In the genomic region with DNA sequence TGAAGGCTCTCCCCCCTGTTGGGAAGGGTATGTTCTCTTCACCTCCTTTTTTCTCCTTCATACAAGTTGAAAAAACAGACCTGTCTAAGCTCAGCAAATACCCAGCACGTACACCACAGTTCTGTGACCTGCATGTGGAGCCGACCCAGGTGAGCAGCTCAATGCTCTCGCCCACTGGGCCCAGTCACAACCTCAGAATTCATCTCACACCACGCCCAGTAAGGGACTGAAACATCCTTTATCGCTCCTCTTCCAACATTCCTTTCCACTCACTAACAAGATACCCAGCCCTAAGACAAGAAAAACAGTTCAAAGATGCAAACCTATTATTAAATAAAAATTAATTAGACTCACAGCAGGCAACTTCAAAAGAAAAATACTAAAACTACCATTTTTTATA, we compare ENCODE assay signal across 30 cellular contexts.
DNase-seq lines count a peak whose midpoint lies in the region; ATAC-seq and TF ChIP-seq lines count a peak whose summit lies in the region.
"Had no signal": no experiment of that assay in that cellular context is flagged by ENCODE, and none has a peak within 500 bp of the region (broad histone marks: within the 10 kb centered on the region; RNA-seq: fewer than 3 reads in every experiment).

No MANE protein-coding gene starts in this region.

- H2BK5ac ChIP-seq in mesendoderm (ENCODE audit: low read length) = no peak overlapping the region

- no peak overlapping the region for H3K18ac ChIP-seq in mesendoderm (ENCODE audit: low read length)

- peaks cover 39% of the 10 kb centered on the region for H3K4me1 ChIP-seq in mammary epithelial cell (ENCODE audit: insufficient read depth, low read length)
- no peaks in the 10 kb centered on the region for H3K4me1 ChIP-seq in breast epithelium
- peaks cover 2% of the 10 kb centered on the region for H3K4me1 ChIP-seq in mesendoderm (ENCODE audit: control insufficient read depth, low read depth, low read length)
- H3K4me1 ChIP-seq in lower lobe of right lung = peaks cover 25% of the 10 kb centered on the region
- H3K4me1 ChIP-seq: prostate gland had no signal

- no peak overlapping the region for H3K23ac ChIP-seq in mesendoderm (ENCODE audit: low read length)

- H2BK120ac ChIP-seq in mesendoderm (ENCODE audit: low read depth, low read length) = no peak overlapping the region

- H3K79me1 ChIP-seq in mesendoderm (ENCODE audit: low read length) = no peaks in the 10 kb centered on the region

- CTCF ChIA-PET in mammary epithelial cell (lab: Charles Lee; ENCODE audit: low non-redundant PET) = no interaction called here

- 2% methylated on average over 5 of the region's 5 CpGs for WGBS in mammary epithelial cell (ENCODE audit: low coverage, missing lambda C conversion rate)
- no CpG with 5 or more reads among the region's 5 CpGs for WGBS in mesendoderm (ENCODE audit: extremely low coverage, insufficient coverage, low lambda C conversion rate)

- in situ Hi-C loops in mammary epithelial cell (cut with MboI; ENCODE audit: low sequenced_read_pairs in 2 of 2) = no loop called here

- dilution Hi-C loops in mammary epithelial cell (cut with HindIII; ENCODE audit: low sequenced_read_pairs) = no loop called here

- TF ChIP-seq CTCF in mammary epithelial cell (conservative IDR thresholded peaks at IDR 0.05 in 1 of 2, IDR thresholded peaks at IDR 0.05 in 1 of 2; ENCODE audit: extremely low read depth in 1 of 2, insufficient read depth in 1 of 2, low read depth in 1 of 2, low read length in 2 of 2) (no peak), breast epithelium (IDR thresholded peaks at IDR 0.05) (no peak), epithelial cell of esophagus (IDR thresholded peaks at IDR 0.05; ENCODE audit: insufficient read depth, low read depth, low read length, missing control alignments) (no peak), lower lobe of right lung (IDR thresholded peaks at IDR 0.05) (no peak)

- no peaks in the 10 kb centered on the region for H4K20me1 ChIP-seq in mammary epithelial cell (ENCODE audit: insufficient read depth, low read length)

- H3K79me2 ChIP-seq in mammary epithelial cell (ENCODE audit: insufficient read depth, low read length) (peaks cover 13% of the 10 kb centered on the region), mesendoderm (ENCODE audit: control insufficient read depth, insufficient read depth, low read length) (no peaks in the 10 kb centered on the region)

- peak overlapping the region; percentile 45 for H3K56ac ChIP-seq in mesendoderm (ENCODE audit: low read length)

- no peak overlapping the region for H4K8ac ChIP-seq in mesendoderm (ENCODE audit: low read depth, low read length)

- H3K9ac ChIP-seq in mammary epithelial cell (ENCODE audit: insufficient read depth, low read length) (no peak overlapping the region), mesendoderm (ENCODE audit: low read length) (no peak overlapping the region)

- H3K27ac ChIP-seq in mammary epithelial cell (ENCODE audit: insufficient read depth, low read depth, low read length) = peak overlapping the region; percentile 66
- no peak overlapping the region for H3K27ac ChIP-seq in breast epithelium
- no peak overlapping the region for H3K27ac ChIP-seq in mesendoderm (ENCODE audit: low read depth, low read length)
- no peak overlapping the region for H3K27ac ChIP-seq in lower lobe of right lung
- H3K27ac ChIP-seq: cardiac muscle cell, prostate gland had no signal

- peak overlapping the region; percentile 65 for H2BK15ac ChIP-seq in mesendoderm (replicated peaks; ENCODE audit: low read depth)

- peak overlapping the region; percentile 47 for H3K4me2 ChIP-seq in mammary epithelial cell (ENCODE audit: insufficient read depth, low read depth, low read length)
- H3K4me2 ChIP-seq in mesendoderm (ENCODE audit: low read length) = no peak overlapping the region
- H3K4me2 ChIP-seq: GM23338 had no signal

- no peak overlapping the region for H3K4me3 ChIP-seq in mammary epithelial cell (replicated peaks in 1 of 3; ENCODE audit: insufficient read depth in 1 of 3, low read depth in 2 of 3, low read length in 3 of 3)
- H3K4me3 ChIP-seq in breast epithelium = no peak overlapping the region
- no peak overlapping the region for H3K4me3 ChIP-seq in epithelial cell of esophagus (ENCODE audit: low read length)
- no peak overlapping the region for H3K4me3 ChIP-seq in mesendoderm (ENCODE audit: low read length)
- no peak overlapping the region for H3K4me3 ChIP-seq in lower lobe of right lung
- H3K4me3 ChIP-seq: cardiac muscle cell, GM23338, prostate gland had no signal

- H2AFZ ChIP-seq in mammary epithelial cell (ENCODE audit: low read depth, low read length) = peak overlapping the region; percentile 23
- H2AFZ ChIP-seq: GM23338 had no signal

- H4K5ac ChIP-seq in mesendoderm (ENCODE audit: low read length) = no peak overlapping the region

- no peak overlapping the region for H2AK5ac ChIP-seq in mesendoderm (ENCODE audit: low read length)

- no TSS peak for BruUV-seq in mammary epithelial cell (replicated peaks; lab: Mats Ljungman, UMichigan)

- no peak for TF ChIP-seq POLR2A in breast epithelium (IDR thresholded peaks at IDR 0.05)

- peak overlapping the region; percentile 29 for H3K4ac ChIP-seq in mesendoderm (ENCODE audit: low read depth, low read length)

- ATAC-seq in lower lobe of right lung = no peak
- ATAC-seq in HG02759 (IDR thresholded peaks at IDR 0.05; ENCODE audit: unreplicated experiment) = no peak
- ATAC-seq: GM23338, left ventricle myocardium superior, sciatic nerve had no signal

- H3K9me3 ChIP-seq in mammary epithelial cell (replicated peaks; ENCODE audit: insufficient read depth, low read length) (no peaks in the 10 kb centered on the region), breast epithelium (no peaks in the 10 kb centered on the region), lower lobe of right lung (no peaks in the 10 kb centered on the region)
- H3K9me3 ChIP-seq: prostate gland, transverse colon had no signal

- DNase-seq in mammary epithelial cell (peak; percentile 66), breast epithelium (ENCODE audit: low spot score in 2 of 2) (no peak), epithelial cell of esophagus (ENCODE audit: low read depth) (peak; percentile 79), mesendoderm (no peak), NCI-H1436 (lab: John Stamatoyannopoulos, UW) (no peak), lower lobe of right lung (no peak), NCI-H510A (lab: John Stamatoyannopoulos, UW) (no peak)
- DNase-seq: 8988T; activated B cell treated with CpG ODN at 0.5 μM for 24 hours; activated CD4-positive, alpha-beta T cell treated with anti-CD3 and anti-CD28 coated beads, Interleukin-2, amount 10 ng/mL, durations not matched to agents 7 days and 5 days; activated effector memory CD4-positive, alpha-beta T cell treated with anti-CD3 and anti-CD28 coated beads, Interleukin-2, amount 50 U/mL, for 16 hours; activated naive CD8-positive, alpha-beta T cell treated with anti-CD3 and anti-CD28 coated beads for 36 hours; activated T-cell treated with anti-CD3 and anti-CD28 coated beads, Interleukin-2, amount 50 U/mL, for 1 hour; anterior cingulate cortex; Calu3; DMS79 treated with DMSO at 0.1 percent for 48 hours; glutamatergic neuron; left ventricle myocardium superior; midbrain; naive B cell; NCI-H146; NCI-H82; RPMI8226; stimulated activated CD4-positive, alpha-beta T cell treated with anti-CD3 and anti-CD28 coated beads, Interleukin-4, amount 100 ng/mL, for 4 hours; transverse colon had no signal

- H3K36me3 ChIP-seq in mammary epithelial cell (ENCODE audit: insufficient read depth, low read length) (no peaks in the 10 kb centered on the region), breast epithelium (no peaks in the 10 kb centered on the region), mesendoderm (ENCODE audit: control insufficient read depth, insufficient read depth, low read length) (no peaks in the 10 kb centered on the region), lower lobe of right lung (no peaks in the 10 kb centered on the region)
- H3K36me3 ChIP-seq: cardiac muscle cell, prostate gland, transverse colon had no signal

- H3K27me3 ChIP-seq in mammary epithelial cell (ENCODE audit: insufficient read depth, low read length) = no peaks in the 10 kb centered on the region
- H3K27me3 ChIP-seq in breast epithelium = no peaks in the 10 kb centered on the region
- H3K27me3 ChIP-seq in mesendoderm (ENCODE audit: insufficient read depth, low read length, poor library complexity) = no peaks in the 10 kb centered on the region
- no peaks in the 10 kb centered on the region for H3K27me3 ChIP-seq in lower lobe of right lung (ENCODE audit: low read depth)
- H3K27me3 ChIP-seq: cardiac muscle cell, transverse colon had no signal

- intact Hi-C loops in mammary epithelial cell (cut with micrococcal nuclease) = loop anchor here (1.0 to 10.0 kb wide), 5 partner anchors 10 to 447 kb away; no protein-coding TSS in a partner anchor
- intact Hi-C loops in breast epithelium (cut with DNase I; ENCODE audit: low total_unique reads) = no loop called here
- intact Hi-C loops in lower lobe of right lung (cut with DNase I) = no loop called here

Comparison
In these comparisons a context has a peak if more than half of its experiments do, and no peak if none do; other contexts are left out.
1. DNase-seq: peak in mammary epithelial cell (single experiment) and epithelial cell of esophagus (single experiment); none in breast epithelium (0 of 2), mesendoderm (single experiment), NCI-H1436 (single experiment), lower lobe of right lung (single experiment) and NCI-H510A (single experiment).